In genomic region chr11:83191986-83192385, GRCh38 we compare ENCODE assay signal across 1 cellular context.
TF ChIP-seq lines count a peak whose summit lies in the region.

No MANE protein-coding gene starts in this region.

TF ChIP-seq in K562, 482 proteins besides CTCF, POLR2A, EP300 and RAD21 (continued from another document):
- TF ChIP-seq, protein P1, sequence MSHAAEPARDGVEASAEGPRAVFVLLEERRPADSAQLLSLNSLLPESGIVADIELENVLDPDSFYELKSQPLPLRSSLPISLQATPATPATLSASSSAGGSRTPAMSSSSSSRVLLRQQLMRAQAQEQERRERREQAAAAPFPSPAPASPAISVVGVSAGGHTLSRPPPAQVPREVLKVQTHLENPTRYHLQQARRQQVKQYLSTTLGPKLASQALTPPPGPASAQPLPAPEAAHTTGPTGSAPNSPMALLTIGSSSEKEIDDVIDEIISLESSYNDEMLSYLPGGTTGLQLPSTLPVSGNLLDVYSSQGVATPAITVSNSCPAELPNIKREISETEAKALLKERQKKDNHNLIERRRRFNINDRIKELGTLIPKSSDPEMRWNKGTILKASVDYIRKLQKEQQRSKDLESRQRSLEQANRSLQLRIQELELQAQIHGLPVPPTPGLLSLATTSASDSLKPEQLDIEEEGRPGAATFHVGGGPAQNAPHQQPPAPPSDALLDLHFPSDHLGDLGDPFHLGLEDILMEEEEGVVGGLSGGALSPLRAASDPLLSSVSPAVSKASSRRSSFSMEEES (CRISPR knock-in tag; IDR thresholded peaks at IDR 0.05), result peak; percentile 27; the same call in 1 of the 2 replicates
- TF ChIP-seq CBX8 (IDR thresholded peaks at IDR 0.05; ENCODE audit: borderline replicate concordance, extremely low read depth, low read depth, low read length, poor library complexity, severe bottlenecking) (no peak), TAF1 (IDR thresholded peaks at IDR 0.05; ENCODE audit: control insufficient read depth, extremely low read depth, insufficient read depth, low read length, severe bottlenecking) (peak; percentile 35), SIN3A (IDR thresholded peaks at IDR 0.05; ENCODE audit: borderline replicate concordance in 2 of 2, control insufficient read depth in 1 of 2, low read depth in 2 of 2, low read length in 2 of 2) (peak in 1 of 2 experiments; percentile 16; a peak in 2 of 4 replicates), TRIM24 (IDR thresholded peaks at IDR 0.05) (no peak), CCNT2 (IDR thresholded peaks at IDR 0.05; ENCODE audit: borderline replicate concordance, extremely low read depth, insufficient read length, low read depth, low read length) (no peak), CXXC5 (CRISPR knock-in tag; IDR thresholded peaks at IDR 0.05) (peak; percentile 86), ZBTB43 (CRISPR knock-in tag; IDR thresholded peaks at IDR 0.05) (no peak), SAFB (IDR thresholded peaks at IDR 0.05; ENCODE audit: borderline replicate concordance, low read depth, low read length) (no peak), L3MBTL2 (IDR thresholded peaks at IDR 0.05) (peak; percentile 83), CBFB (CRISPR knock-in tag; IDR thresholded peaks at IDR 0.05) (no peak), MNT (conservative IDR thresholded peaks at IDR 0.05) (peak; percentile 59 to 78; a peak in 3 of 4 replicates), E2F6 (IDR thresholded peaks at IDR 0.05; ENCODE audit: borderline replicate concordance in 1 of 2, extremely low read depth in 1 of 2, insufficient read depth in 1 of 2, insufficient read length in 1 of 2, low read depth in 1 of 2, low read length in 1 of 2, poor library complexity in 1 of 2, severe bottlenecking in 1 of 2) (peak; percentile 62 to 89), CSDE1 (IDR thresholded peaks at IDR 0.05) (no peak), RB1 (IDR thresholded peaks at IDR 0.05; ENCODE audit: low read depth) (peak; percentile 23; the same call in 1 of the 2 replicates), SMARCA4 (IDR thresholded peaks at IDR 0.05) (peak; percentile 30; the same call in 1 of the 2 replicates)
- TF ChIP-seq, protein P2, sequence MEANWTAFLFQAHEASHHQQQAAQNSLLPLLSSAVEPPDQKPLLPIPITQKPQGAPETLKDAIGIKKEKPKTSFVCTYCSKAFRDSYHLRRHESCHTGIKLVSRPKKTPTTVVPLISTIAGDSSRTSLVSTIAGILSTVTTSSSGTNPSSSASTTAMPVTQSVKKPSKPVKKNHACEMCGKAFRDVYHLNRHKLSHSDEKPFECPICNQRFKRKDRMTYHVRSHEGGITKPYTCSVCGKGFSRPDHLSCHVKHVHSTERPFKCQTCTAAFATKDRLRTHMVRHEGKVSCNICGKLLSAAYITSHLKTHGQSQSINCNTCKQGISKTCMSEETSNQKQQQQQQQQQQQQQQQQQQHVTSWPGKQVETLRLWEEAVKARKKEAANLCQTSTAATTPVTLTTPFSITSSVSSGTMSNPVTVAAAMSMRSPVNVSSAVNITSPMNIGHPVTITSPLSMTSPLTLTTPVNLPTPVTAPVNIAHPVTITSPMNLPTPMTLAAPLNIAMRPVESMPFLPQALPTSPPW (CRISPR knock-in tag; IDR thresholded peaks at IDR 0.05), result peak; percentile 21; the same call in 1 of the 2 replicates
